ENCODE assay signal across 9 cellular contexts in genomic region chr1:44036409-44037111, GRCh38. TPM values are rescaled to one million over a fixed set of nuclear protein-coding genes. Genes with fewer than 3 reads are reported as not detected.
DNase-seq lines count a peak whose midpoint lies in the region; ATAC-seq and TF ChIP-seq lines count a peak whose summit lies in the region.
"Had no signal": no experiment of that assay in that cellular context is flagged by ENCODE, and none has a peak within 500 bp of the region (broad histone marks: within the 10 kb centered on the region; RNA-seq: fewer than 3 reads in every experiment).

No MANE protein-coding gene starts in this region.

- peak; percentile 76 for TF ChIP-seq CTCF in foreskin fibroblast (IDR thresholded peaks at IDR 0.05; ENCODE audit: low read depth, low read length)
- TF ChIP-seq CTCF in osteoblast (IDR thresholded peaks at IDR 0.05; ENCODE audit: extremely low read depth, low read depth, low read length): peak; percentile 83
- TF ChIP-seq CTCF in type B pancreatic cell (conservative IDR thresholded peaks at IDR 0.05): peak; percentile 87

- H3K9me3 Mint-ChIP-seq in type B pancreatic cell: no peaks in the 10 kb centered on the region
- H3K9me3 Mint-ChIP-seq: dendritic cell treated with granulocyte-macrophage colony-stimulating factor and Interleukin-4, amounts not matched to agents 40 ng/mL and 50 ng/mL, for 4 days had no signal

- H4K20me1 ChIP-seq in osteoblast (ENCODE audit: insufficient read depth, low read length): no peaks in the 10 kb centered on the region

- peak overlapping the region; percentile 48 for H3K4me3 Mint-ChIP-seq in type B pancreatic cell
- H3K4me3 Mint-ChIP-seq: dendritic cell treated with granulocyte-macrophage colony-stimulating factor and Interleukin-4, amounts not matched to agents 40 ng/mL and 50 ng/mL, for 4 days had no signal

- H2AFZ ChIP-seq in osteoblast (ENCODE audit: low read length): peak overlapping the region; percentile 66

- no peak overlapping the region for H3K4me2 ChIP-seq in osteoblast (ENCODE audit: insufficient read depth, low read length)

- no peaks in the 10 kb centered on the region for H3K36me3 ChIP-seq in osteoblast (ENCODE audit: insufficient read depth, low read length)

- peaks cover 46% of the 10 kb centered on the region for H3K4me1 ChIP-seq in osteoblast (ENCODE audit: insufficient read depth, low read length)

- no peaks in the 10 kb centered on the region for H3K9me3 ChIP-seq in osteoblast (ENCODE audit: low read depth, low read length)

- no peaks in the 10 kb centered on the region for H3K36me3 Mint-ChIP-seq in type B pancreatic cell

- H3K79me2 ChIP-seq in osteoblast (ENCODE audit: insufficient read depth, low read length): no peaks in the 10 kb centered on the region

- peak overlapping the region; percentile 64 for H3K27ac Mint-ChIP-seq in type B pancreatic cell

- H3K27me3 Mint-ChIP-seq in type B pancreatic cell: no peaks in the 10 kb centered on the region

- H3K4me3 ChIP-seq in foreskin fibroblast (ENCODE audit: low read depth in 1 of 2, low read length in 2 of 2) (no peak overlapping the region), osteoblast (ENCODE audit: insufficient read depth, low read length) (no peak overlapping the region)

- DNase-seq in DMS53 (lab: John Stamatoyannopoulos, UW) (peak; percentile 82), Kasumi-1 (lab: John Stamatoyannopoulos, UW) (peak; percentile 77 to 79), SHP77 treated with DMSO at 0.1 percent for 48 hours (lab: John Stamatoyannopoulos, UW) (peak; percentile 30), foreskin fibroblast (peak; percentile 55 to 84), osteoblast (ENCODE audit: insufficient read length, low spot score, missing footprints) (peak; percentile 85), type B pancreatic cell (ENCODE audit: extremely low spot score, unreplicated experiment) (no peak)
- DNase-seq in activated effector memory CD4-positive, alpha-beta T cell treated with Interleukin-2 at 50 U/mL for 16 hours: peak; percentile 44

- no peaks in the 10 kb centered on the region for H3K27me3 ChIP-seq in osteoblast (ENCODE audit: insufficient read depth, low read length)

- peaks cover 41% of the 10 kb centered on the region for H3K4me1 Mint-ChIP-seq in type B pancreatic cell (ENCODE audit: unreplicated experiment)

- no peak for ATAC-seq in HG03095 (IDR thresholded peaks at IDR 0.05; ENCODE audit: unreplicated experiment)

- peak overlapping the region; percentile 28 for H3K27ac ChIP-seq in osteoblast (ENCODE audit: low read depth, low read length)

RNA-seq across cellular contexts. Expression of gene SLC6A9, which starts 5.3 kb away (rescaled TPM):
- total RNA-seq in osteoblast: 18.5 and 19.4 TPM in 2 replicates
- total RNA-seq in type B pancreatic cell (ENCODE audit: low replicate concordance): 21.0 and 27.0 TPM in 2 replicates

RNA-seq across cellular contexts. Expression of gene CCDC24, which starts 45.2 kb away (rescaled TPM):
- total RNA-seq in osteoblast: 2.4 and 2.9 TPM in 2 replicates
- 14.9 and 15.6 TPM in 2 replicates for total RNA-seq in type B pancreatic cell (ENCODE audit: low replicate concordance)

RNA-seq across cellular contexts. Expression of gene B4GALT2, which starts 57.5 kb away (rescaled TPM):
- total RNA-seq in osteoblast: 95.5 and 99.5 TPM in 2 replicates
- total RNA-seq in type B pancreatic cell (ENCODE audit: low replicate concordance): 44.3 and 54.8 TPM in 2 replicates
